Comparison of ENCODE assay signal across 15 cellular contexts in genomic region chr11:134039726-134040385, GRCh38. TPM values are rescaled to one million over a fixed set of nuclear protein-coding genes. Genes with fewer than 3 reads are reported as not detected.
A peak's percentile ranks its signal among the peaks of the same experiment; 100 is the strongest.
DNase-seq lines count a peak whose midpoint lies in the region; ATAC-seq and TF ChIP-seq lines count a peak whose summit lies in the region.
"Had no signal": no experiment of that assay in that cellular context is flagged by ENCODE, and none has a peak within 500 bp of the region (broad histone marks: within the 10 kb centered on the region; RNA-seq: fewer than 3 reads in every experiment).

No MANE protein-coding gene starts in this region.

- peaks cover 44% of the 10 kb centered on the region for H3K4me1 ChIP-seq in Karpas-422 (ENCODE audit: low read length)
- peaks cover 5 to 34% (median 21%) of the 10 kb centered on the region in 6 donors for H3K4me1 ChIP-seq in spleen
- H3K4me1 ChIP-seq: Caco-2 had no signal

- peak overlapping the region; percentile 98 for H3K27ac Mint-ChIP-seq in chondrocyte (ENCODE audit: unreplicated experiment)
- H3K27ac Mint-ChIP-seq in naive thymus-derived CD8-positive, alpha-beta T cell: peak overlapping the region in 7 of 10 donors; percentile 34 to 88 (median 57)

- H3K79me2 ChIP-seq in Karpas-422 (ENCODE audit: low read length): no peaks in the 10 kb centered on the region

- no peaks in the 10 kb centered on the region for H3K9me2 ChIP-seq in Karpas-422 (replicated peaks; ENCODE audit: insufficient read depth, low read length)

- DNase-seq in Karpas-422 (peak; percentile 36), chondrocyte (ENCODE audit: low spot score) (peak; percentile 70), spleen (peak; percentile 45), head of caudate nucleus (no peak), epidermal melanocyte (ENCODE audit: insufficient read length, low spot score) (no peak)
- no peak for DNase-seq in naive thymus-derived CD8-positive, alpha-beta T cell
- no peak for DNase-seq in activated CD4-positive, CD25-positive, alpha-beta regulatory T cell (lab: John Stamatoyannopoulos, UW)
- DNase-seq: activated CD4-positive, alpha-beta T cell treated with anti-CD3 and anti-CD28 coated beads, Interleukin-2, amount 50 U/mL, for 4 hours; activated naive CD4-positive, alpha-beta T cell treated with anti-CD3 and anti-CD28 coated beads, Interleukin-2, amount 50 U/mL, for 16 hours; activated T-cell treated with anti-CD3 and anti-CD28 coated beads, Interleukin-2, amount 50 U/mL, for 1 hour; Caco-2; effector CD4-positive, alpha-beta T cell; HCEC 1CT; NCI-H1105 treated with DMSO at 0.1 percent for 48 hours had no signal

- H3K9ac ChIP-seq in Karpas-422 (ENCODE audit: low read length): no peak overlapping the region

- H2AFZ ChIP-seq in Karpas-422 (ENCODE audit: low read length): no peak overlapping the region

- H3K27me3 ChIP-seq in Karpas-422 (ENCODE audit: low read length): no peaks in the 10 kb centered on the region
- peaks cover 0 to 13% (median 0%) of the 10 kb centered on the region in 7 donors for H3K27me3 ChIP-seq in spleen (replicated peaks in 1 of 7)

- H3K27ac ChIP-seq in Karpas-422 (ENCODE audit: low read length) (no peak overlapping the region), spleen (no peak overlapping the region)

- ATAC-seq in naive thymus-derived CD8-positive, alpha-beta T cell: no peak
- ATAC-seq in HG02938 (IDR thresholded peaks at IDR 0.05; ENCODE audit: unreplicated experiment): no peak

- no peak overlapping the region for H3K4me2 ChIP-seq in Karpas-422 (ENCODE audit: low read depth, low read length, poor library complexity, severe bottlenecking)

- H3K36me3 Mint-ChIP-seq in chondrocyte (ENCODE audit: low read depth): no peaks in the 10 kb centered on the region
- H3K36me3 Mint-ChIP-seq in naive thymus-derived CD8-positive, alpha-beta T cell: no peaks in the 10 kb centered on the region

- H3K4me1 Mint-ChIP-seq in chondrocyte (ENCODE audit: low read depth): peaks cover 58% of the 10 kb centered on the region
- H3K4me1 Mint-ChIP-seq in naive thymus-derived CD8-positive, alpha-beta T cell: peaks cover 20 to 39% (median 31%) of the 10 kb centered on the region in 4 donors

- H3K4me3 Mint-ChIP-seq in chondrocyte (ENCODE audit: unreplicated experiment): peak overlapping the region; percentile 55
- no peak overlapping the region for H3K4me3 Mint-ChIP-seq in naive thymus-derived CD8-positive, alpha-beta T cell

- intact Hi-C loops in spleen (cut with DNase I; ENCODE audit: low total_unique reads): no loop called here
- intact Hi-C loops in head of caudate nucleus (cut with DNase I): loop anchor here (10.0 kb wide), 1 partner anchor 185 kb away; the partner anchor contains the start of genes NCAPD3 and VPS26B

- WGBS in spleen, 5 donors: 84 to 89% (median 86%) methylated on average over 16 to 18 of the region's 18 CpGs

- no peaks in the 10 kb centered on the region for H3K9me3 Mint-ChIP-seq in chondrocyte (ENCODE audit: low read depth)
- no peaks in the 10 kb centered on the region for H3K9me3 Mint-ChIP-seq in naive thymus-derived CD8-positive, alpha-beta T cell

- H3K9me3 ChIP-seq in Karpas-422 (ENCODE audit: low read length) (no peaks in the 10 kb centered on the region), spleen (no peaks in the 10 kb centered on the region)
- H3K9me3 ChIP-seq: Caco-2 had no signal

- H3K4me3 ChIP-seq in Karpas-422 (ENCODE audit: low read length) (no peak overlapping the region), spleen (no peak overlapping the region)

- no peaks in the 10 kb centered on the region for H4K20me1 ChIP-seq in Karpas-422 (ENCODE audit: insufficient read depth, low read depth, low read length)

- no peak for TF ChIP-seq CTCF in chondrocyte (IDR thresholded peaks at IDR 0.05)
- TF ChIP-seq CTCF in spleen (IDR thresholded peaks at IDR 0.05 in 8 of 11, conservative IDR thresholded peaks at IDR 0.05 in 3 of 11): no peak

- H3K36me3 ChIP-seq in Karpas-422 (ENCODE audit: insufficient read depth, low read length): no peaks in the 10 kb centered on the region
- no peaks in the 10 kb centered on the region for H3K36me3 ChIP-seq in spleen

- no peaks in the 10 kb centered on the region for H3K27me3 Mint-ChIP-seq in chondrocyte (ENCODE audit: low read depth)
- peaks cover 0 to 2% (median 0%) of the 10 kb centered on the region in 5 donors for H3K27me3 Mint-ChIP-seq in naive thymus-derived CD8-positive, alpha-beta T cell

- POLR2A ChIA-PET in naive thymus-derived CD8-positive, alpha-beta T cell (lab: Charles Lee): interaction anchor here (0.9 to 6.6 kb wide), 3 partner anchors 11 to 112 kb away, joined by 3 to 67 read pairs (median 5); no protein-coding TSS in a partner anchor

- no peak for TF ChIP-seq POLR2A in spleen (IDR thresholded peaks at IDR 0.05)

RNA-seq across cellular contexts. Expression of gene JAM3, which starts 29.0 kb away (rescaled TPM):
- 0.65 and 4.8 TPM in 2 replicates for total RNA-seq in Karpas-422 (2014; rRNA removed; shearing (Covaris generic); ENCODE audit: low replicate concordance)
- 94.2 to 185 TPM (median 105 TPM) in 3 replicates for total RNA-seq in chondrocyte
- total RNA-seq in naive thymus-derived CD8-positive, alpha-beta T cell: 1 to 10 TPM; 8.5 to 9.1 TPM
- 1 to 10 TPM; 4.2 to 6.5 (median 4.8) TPM for polyA plus RNA-seq in naive thymus-derived CD8-positive, alpha-beta T cell
- 10 to 100 TPM; 20.8 to 28.7 (median 24.7) TPM for total RNA-seq in spleen
- 10 to 100 TPM in 2 of 3 donors, 1 to 10 TPM in 1; 9.5 to 20.5 (median 17.8) TPM for polyA plus RNA-seq in spleen

Comparison
In these comparisons a context has a peak if more than half of its experiments do, and no peak if none do; other contexts are left out.
1. DNase-seq: peak in Karpas-422 (single experiment), chondrocyte (single experiment) and spleen (single experiment); none in naive thymus-derived CD8-positive, alpha-beta T cell (0 of 10), head of caudate nucleus (0 of 42), activated CD4-positive, CD25-positive, alpha-beta regulatory T cell (0 of 4) and epidermal melanocyte (single experiment).